In the genomic region with DNA sequence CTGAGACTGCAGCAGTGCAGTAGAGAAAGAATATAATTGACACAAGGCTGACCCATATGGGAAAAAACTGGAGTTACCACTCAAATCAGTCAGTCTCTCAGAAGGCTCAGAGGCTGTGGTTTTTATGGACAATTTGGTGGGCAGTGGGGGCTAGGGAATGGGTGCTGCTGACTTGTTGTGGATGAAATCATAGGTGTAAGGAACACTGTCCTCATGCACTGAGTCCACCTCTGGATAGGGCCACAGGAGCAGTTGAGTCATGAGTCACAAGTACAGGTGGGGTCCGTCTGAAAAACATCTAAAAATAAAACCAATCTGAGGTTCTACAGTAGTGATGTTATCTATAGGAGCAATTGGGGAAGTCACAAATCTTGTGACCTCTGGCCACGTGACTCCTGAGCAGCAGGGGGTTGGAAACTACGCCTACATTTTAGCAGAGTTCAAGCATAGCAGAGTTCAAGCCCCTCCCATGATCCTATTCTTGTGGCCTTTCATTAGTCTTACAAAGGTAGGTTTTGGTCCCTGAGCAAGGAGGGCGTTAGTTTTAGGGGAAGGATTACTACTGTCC, we compare ENCODE assay signal across 8 cellular contexts. TPM values are rescaled to one million over a fixed set of nuclear protein-coding genes. Genes with fewer than 3 reads are reported as not detected.
DNase-seq lines count a peak whose midpoint lies in the region; ATAC-seq lines count a peak whose summit lies in the region.

No MANE protein-coding gene starts in this region.

- peak; percentile 9 for DNase-seq in Ammon's horn (ENCODE audit: low spot score)
- peak; percentile 25 for DNase-seq in activated CD8-positive, alpha-beta T cell treated with anti-CD3 and anti-CD28 coated beads, Interleukin-2, amount 10 ng/mL, durations not matched to agents 7 days and 5 days
- no peak for DNase-seq in SHP77 (lab: John Stamatoyannopoulos, UW)
- DNase-seq in Right ventricle myocardium inferior (ENCODE audit: missing footprints): no peak
- no peak for DNase-seq in activated effector memory CD4-positive, alpha-beta T cell treated with anti-CD3 and anti-CD28 coated beads, Interleukin-2, amount 50 U/mL, for 16 hours
- no peak for DNase-seq in activated gamma-delta T cell (lab: John Stamatoyannopoulos, UW)

- H3K27me3 Mint-ChIP-seq in activated CD8-positive, alpha-beta T cell treated with anti-CD3 and anti-CD28 coated beads, Interleukin-2, amount 10 ng/mL, durations not matched to agents 7 days and 5 days (ENCODE audit: low read depth): no peaks in the 10 kb centered on the region

- no peaks in the 10 kb centered on the region for H3K9me3 Mint-ChIP-seq in activated CD8-positive, alpha-beta T cell treated with anti-CD3 and anti-CD28 coated beads, Interleukin-2, amount 10 ng/mL, durations not matched to agents 7 days and 5 days (ENCODE audit: insufficient read depth)

- H3K4me3 Mint-ChIP-seq in activated CD8-positive, alpha-beta T cell treated with anti-CD3 and anti-CD28 coated beads, Interleukin-2, amount 10 ng/mL, durations not matched to agents 7 days and 5 days: no peak overlapping the region

- intact Hi-C loops in Right ventricle myocardium inferior (cut with DNase I): no loop called here

- H3K36me3 Mint-ChIP-seq in activated CD8-positive, alpha-beta T cell treated with anti-CD3 and anti-CD28 coated beads, Interleukin-2, amount 10 ng/mL, durations not matched to agents 7 days and 5 days (ENCODE audit: low read depth): no peaks in the 10 kb centered on the region

- CTCF ChIA-PET in activated CD8-positive, alpha-beta T cell treated with anti-CD3 and anti-CD28 coated beads, Interleukin-2, amount 10 ng/mL, durations not matched to agents 7 days and 5 days (lab: Charles Lee): no interaction called here

- no peak overlapping the region for H3K27ac Mint-ChIP-seq in activated CD8-positive, alpha-beta T cell treated with anti-CD3 and anti-CD28 coated beads, Interleukin-2, amount 10 ng/mL, durations not matched to agents 7 days and 5 days

- H3K4me1 Mint-ChIP-seq in activated CD8-positive, alpha-beta T cell treated with anti-CD3 and anti-CD28 coated beads, Interleukin-2, amount 10 ng/mL, durations not matched to agents 7 days and 5 days (ENCODE audit: low read depth): peaks cover 13% of the 10 kb centered on the region

- POLR2A ChIA-PET in activated CD8-positive, alpha-beta T cell treated with anti-CD3 and anti-CD28 coated beads, Interleukin-2, amount 10 ng/mL, durations not matched to agents 7 days and 5 days (lab: Charles Lee): no interaction called here

- ATAC-seq in GM19397 (IDR thresholded peaks at IDR 0.05; ENCODE audit: unreplicated experiment) (peak; percentile 71), HG03196 (IDR thresholded peaks at IDR 0.05; ENCODE audit: unreplicated experiment) (peak; percentile 61), Right ventricle myocardium inferior (no peak)
- peak; percentile 72 for ATAC-seq in activated CD8-positive, alpha-beta T cell treated with anti-CD3 and anti-CD28 coated beads, Interleukin-2, amount 10 ng/mL, durations not matched to agents 7 days and 5 days

RNA-seq across cellular contexts. Expression of gene SGPP1, which starts 18.1 kb away (rescaled TPM):
- total RNA-seq in activated CD8-positive, alpha-beta T cell treated with anti-CD3 and anti-CD28 coated beads, Interleukin-2, amount 10 ng/mL, durations not matched to agents 7 days and 5 days: 10 to 100 TPM; 18.2 to 19.9 TPM
- total RNA-seq in Right ventricle myocardium inferior: 5.4 TPM

Comparison
In these comparisons a context has a peak if more than half of its experiments do, and no peak if none do; other contexts are left out.
1. DNase-seq: peak in Ammon's horn (single experiment) and activated CD8-positive, alpha-beta T cell treated with anti-CD3 and anti-CD28 coated beads, Interleukin-2, amount 10 ng/mL, durations not matched to agents 7 days and 5 days (single experiment); none in SHP77 (0 of 2), Right ventricle myocardium inferior (single experiment), activated effector memory CD4-positive, alpha-beta T cell treated with anti-CD3 and anti-CD28 coated beads, Interleukin-2, amount 50 U/mL, for 16 hours (single experiment) and activated gamma-delta T cell (single experiment).